ENCODE assay signal across 18 cellular contexts in the genomic region with DNA sequence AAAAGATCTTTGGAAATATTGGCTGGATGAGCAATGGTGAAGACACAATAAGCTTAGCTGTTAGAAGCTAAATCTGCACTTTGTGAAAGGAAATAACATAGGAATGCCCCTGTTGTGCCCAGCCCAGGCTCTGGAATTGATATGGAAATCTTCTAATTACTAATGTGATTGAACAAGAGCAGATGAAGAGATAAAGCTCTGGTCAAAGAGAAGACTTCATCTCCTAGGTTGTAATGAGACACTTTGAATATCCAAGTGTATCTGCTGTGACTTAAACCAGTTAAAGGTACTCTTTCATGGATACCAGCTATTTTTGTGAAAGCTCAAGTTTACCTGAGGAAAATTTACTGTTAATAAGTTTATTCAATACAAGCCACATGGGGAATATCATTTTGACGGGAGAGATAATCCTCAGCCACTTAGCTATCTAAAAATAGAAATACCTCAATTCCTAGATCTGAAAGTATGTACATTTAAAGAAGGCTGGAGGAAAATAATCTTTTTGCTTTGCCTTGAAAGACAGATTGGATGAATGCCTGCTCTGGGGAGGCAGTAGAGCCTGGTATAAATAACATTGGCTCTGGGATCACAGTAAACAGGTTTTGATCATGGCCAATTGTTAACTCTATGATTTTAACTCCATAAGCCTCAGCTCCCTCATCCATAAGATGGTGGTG.
"Had no signal": no experiment of that assay in that cellular context is flagged by ENCODE, and none has a peak within 500 bp of the region (broad histone marks: within the 10 kb centered on the region; RNA-seq: fewer than 3 reads in every experiment).

No MANE protein-coding gene starts in this region.

- H3K36me3 Mint-ChIP-seq: stimulated activated memory B cell treated with anti-CD40 and anti-IgM and Interleukin-4, amounts not matched to agents 10 μg/mL and 1 μg/mL and 100 μg/mL, for 72 hours; T-cell had no signal

- H3K4me3 ChIP-seq: adrenal gland, coronary artery, esophagus squamous epithelium, lower lobe of right lung, psoas muscle, sigmoid colon, tibial artery had no signal

- H3K4me1 ChIP-seq: adrenal gland, esophagus squamous epithelium, lower lobe of right lung, psoas muscle, tibial artery had no signal

- H3K9me3 ChIP-seq: adrenal gland, esophagus squamous epithelium, lower lobe of right lung, psoas muscle, sigmoid colon, tibial artery had no signal

- H3K36me3 ChIP-seq: adrenal gland, esophagus squamous epithelium, lower lobe of right lung, sigmoid colon, tibial artery had no signal

- H3K4me3 Mint-ChIP-seq: activated naive CD4-positive, alpha-beta T cell treated with anti-CD3 and anti-CD28 coated beads for 36 hours; central memory CD8-positive, alpha-beta T cell; stimulated activated memory B cell treated with anti-CD40 and anti-IgM and Interleukin-4, amounts not matched to agents 10 μg/mL and 1 μg/mL and 100 μg/mL, for 72 hours; T-cell had no signal

- DNase-seq: activated CD4-positive, alpha-beta T cell treated with anti-CD3 and anti-CD28 coated beads for 1 hour; activated CD4-positive, alpha-beta T cell treated with anti-CD3 and anti-CD28 coated beads, Interleukin-2, amount 50 U/mL, for 4 hours; activated naive CD4-positive, alpha-beta T cell treated with anti-CD3 and anti-CD28 coated beads for 36 hours; adrenal gland; effector CD4-positive, alpha-beta T cell; esophagus squamous epithelium; hypothalamus; lower lobe of right lung; midbrain; psoas muscle; sigmoid colon; T-cell; T-helper 9 cell; tibial artery had no signal

- H3K27ac ChIP-seq: adrenal gland, coronary artery, esophagus squamous epithelium, lower lobe of right lung, psoas muscle, sigmoid colon, tibial artery had no signal

- H3K4me1 Mint-ChIP-seq: central memory CD8-positive, alpha-beta T cell; stimulated activated memory B cell treated with anti-CD40 and anti-IgM and Interleukin-4, amounts not matched to agents 10 μg/mL and 1 μg/mL and 100 μg/mL, for 72 hours; T-cell had no signal

- H3K27me3 ChIP-seq: adrenal gland, esophagus squamous epithelium, sigmoid colon, tibial artery had no signal

- H3K27me3 Mint-ChIP-seq: central memory CD8-positive, alpha-beta T cell; T-cell had no signal

- H3K27ac Mint-ChIP-seq: activated naive CD4-positive, alpha-beta T cell treated with anti-CD3 and anti-CD28 coated beads for 36 hours; activated T-helper 2 cell treated with anti-CD3 and anti-CD28 coated beads, Interferon-gamma antibody, Interleukin-2, Interleukin-4, amounts not matched to agents 10 μg/mL and 5 μg/mL and 100 μg/mL, durations not matched to agents 14 hours and 24 hours and 36 hours; stimulated activated memory B cell treated with anti-CD40 and anti-IgM and Interleukin-4, amounts not matched to agents 10 μg/mL and 1 μg/mL and 100 μg/mL, for 72 hours; T-cell had no signal

- H3K9me3 Mint-ChIP-seq: activated naive CD4-positive, alpha-beta T cell treated with anti-CD3 and anti-CD28 coated beads for 36 hours; central memory CD8-positive, alpha-beta T cell; stimulated activated memory B cell treated with anti-CD40 and anti-IgM and Interleukin-4, amounts not matched to agents 10 μg/mL and 1 μg/mL and 100 μg/mL, for 72 hours; T-cell had no signal
